In the genomic region with DNA sequence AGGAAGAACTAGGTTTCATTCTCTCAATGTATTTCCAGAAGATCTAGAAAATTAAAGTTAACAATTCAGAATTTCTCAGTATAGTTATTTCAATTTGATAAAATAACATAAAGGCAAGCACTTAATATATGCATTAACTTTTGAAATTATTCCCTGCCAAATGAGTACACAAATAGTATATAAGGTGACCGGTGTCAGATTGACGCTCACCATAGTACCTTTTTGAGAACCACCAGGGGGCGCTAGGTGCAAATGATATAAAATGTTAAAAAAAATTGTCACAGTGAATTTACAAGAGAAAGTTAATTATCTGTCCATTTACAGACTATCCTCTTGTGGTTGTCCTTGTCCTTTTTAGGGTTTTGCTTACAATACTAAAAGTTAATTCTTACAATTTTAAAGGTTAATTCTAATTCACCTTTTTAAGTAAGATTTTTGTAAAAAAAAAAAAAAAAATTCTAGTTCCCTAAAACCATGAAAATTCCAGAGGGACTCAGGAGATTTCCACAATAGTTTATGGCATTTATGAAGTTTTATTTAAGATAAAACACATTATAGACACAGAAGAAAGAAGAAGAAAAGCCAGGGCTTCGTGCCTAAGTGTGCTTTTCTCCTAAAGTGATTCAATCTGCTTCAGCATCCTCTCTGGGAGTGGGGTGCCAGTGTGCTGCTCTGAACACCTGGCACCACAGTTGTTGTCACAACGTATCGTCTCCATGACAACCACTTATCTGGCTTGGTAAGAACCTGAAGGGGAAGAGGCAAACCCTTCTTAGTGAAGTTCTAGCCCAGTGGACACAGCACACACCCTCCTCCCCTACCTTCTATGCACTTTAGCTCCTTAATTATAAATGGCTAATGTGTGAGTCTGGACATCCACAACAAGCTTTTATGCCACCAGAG, we compare ENCODE assay signal across 8 cellular contexts. TPM values are rescaled to one million over a fixed set of nuclear protein-coding genes. Genes with fewer than 3 reads are reported as not detected.
DNase-seq lines count a peak whose midpoint lies in the region; ATAC-seq, FAIRE-seq and TF ChIP-seq lines count a peak whose summit lies in the region.

No MANE protein-coding gene starts in this region.

- H3K4me3 ChIP-seq in endothelial cell of umbilical vein (replicated peaks in 1 of 3; ENCODE audit: insufficient read depth in 1 of 3, low read depth in 1 of 3, low read length in 3 of 3) (no peak overlapping the region), transverse colon (no peak overlapping the region)

- WGBS in transverse colon (ENCODE audit: low coverage in 1 of 2), 2 donors, result 7 to 16% methylated on average over 3 to 6 of the region's 6 CpGs

- dilution Hi-C loops in endothelial cell of umbilical vein (cut with MboI; ENCODE audit: extremely low pct_ligation_motif_present, low sequenced_read_pairs), result no loop called here

- TF ChIP-seq EP300 in transverse colon (IDR thresholded peaks at IDR 0.05; ENCODE audit: low read depth), result no peak

- H3K9me3 Mint-ChIP-seq in activated CD4-positive, alpha-beta T cell treated with anti-CD3 and anti-CD28 coated beads for 36 hours (ENCODE audit: low read depth), result no peaks in the 10 kb centered on the region
- H3K9me3 Mint-ChIP-seq in naive thymus-derived CD8-positive, alpha-beta T cell, result no peaks in the 10 kb centered on the region

- H3K27ac ChIP-seq in endothelial cell of umbilical vein (ENCODE audit: insufficient read depth, low read depth, low read length) (no peak overlapping the region), transverse colon (no peak overlapping the region)

- no peak overlapping the region for H2AFZ ChIP-seq in endothelial cell of umbilical vein (ENCODE audit: low read depth, low read length)

- H3K36me3 Mint-ChIP-seq in activated CD4-positive, alpha-beta T cell treated with anti-CD3 and anti-CD28 coated beads for 36 hours (ENCODE audit: low read depth), result no peaks in the 10 kb centered on the region
- H3K36me3 Mint-ChIP-seq in naive thymus-derived CD8-positive, alpha-beta T cell, result no peaks in the 10 kb centered on the region

- TF ChIP-seq CTCF in endothelial cell of umbilical vein (IDR thresholded peaks at IDR 0.05; ENCODE audit: extremely low read depth in 1 of 2, insufficient read depth in 1 of 2, low read depth in 1 of 2, low read length in 2 of 2) (peak; percentile 39 to 46), transverse colon (IDR thresholded peaks at IDR 0.05) (peak; percentile 54 to 84 (median 74))

- FAIRE-seq in endothelial cell of umbilical vein (lab: Jason Lieb, UNC), result no peak

- H3K9me3 ChIP-seq in endothelial cell of umbilical vein (replicated peaks; ENCODE audit: control insufficient read depth, insufficient read depth, low read length) (no peaks in the 10 kb centered on the region), transverse colon (no peaks in the 10 kb centered on the region)

- H3K4me3 Mint-ChIP-seq in activated CD4-positive, alpha-beta T cell treated with anti-CD3 and anti-CD28 coated beads for 36 hours, result no peak overlapping the region
- no peak overlapping the region for H3K4me3 Mint-ChIP-seq in naive thymus-derived CD8-positive, alpha-beta T cell

- H3K4me2 ChIP-seq in endothelial cell of umbilical vein (ENCODE audit: insufficient read depth, low read length), result no peak overlapping the region

- no peak overlapping the region for H3K9ac ChIP-seq in endothelial cell of umbilical vein (replicated peaks; ENCODE audit: extremely low read depth, insufficient read depth, low read length)

- intact Hi-C loops in activated CD4-positive, alpha-beta T cell treated with anti-CD3 and anti-CD28 coated beads for 36 hours (cut with DNase I, micrococcal nuclease), result loop anchor here (1.0 to 10.0 kb wide), 3 partner anchors 267 to 1435 kb away; no protein-coding TSS in a partner anchor
- intact Hi-C loops in endothelial cell of umbilical vein (cut with micrococcal nuclease), result no loop called here
- intact Hi-C loops in transverse colon (cut with DNase I; ENCODE audit: low total_unique reads), result loop anchor here (5.0 kb wide), 1 partner anchor 275 kb away; no protein-coding TSS in a partner anchor

- DNase-seq in DMS53 treated with DMSO at 0.1 percent for 48 hours (lab: John Stamatoyannopoulos, UW; ENCODE audit: unreplicated experiment) (peak; percentile 38), NCI-H2227 treated with DMSO at 0.1 percent for 48 hours (lab: John Stamatoyannopoulos, UW) (peak; percentile 58), endothelial cell of umbilical vein (ENCODE audit: low read depth, low spot score) (peak; percentile 45), transverse colon (peak; percentile 32)
- peak; percentile 69 for DNase-seq in activated CD4-positive, alpha-beta T cell treated with anti-CD3 and anti-CD28 coated beads for 36 hours
- peak in 8 of 10 donors; percentile 5 to 52 (median 34) for DNase-seq in naive thymus-derived CD8-positive, alpha-beta T cell

- H4K20me1 ChIP-seq in endothelial cell of umbilical vein (replicated peaks; ENCODE audit: control insufficient read depth, extremely low read depth, insufficient read depth, low read length), result no peaks in the 10 kb centered on the region

- no TSS peak for BruUV-seq in endothelial cell of umbilical vein (replicated peaks; lab: Mats Ljungman, UMichigan)

- H3K4me1 Mint-ChIP-seq in activated CD4-positive, alpha-beta T cell treated with anti-CD3 and anti-CD28 coated beads for 36 hours, result peaks cover 6% of the 10 kb centered on the region
- peaks cover 0 to 8% (median 7%) of the 10 kb centered on the region in 4 donors for H3K4me1 Mint-ChIP-seq in naive thymus-derived CD8-positive, alpha-beta T cell

- H3K4me1 ChIP-seq in endothelial cell of umbilical vein (ENCODE audit: control insufficient read depth, extremely low read depth, insufficient read depth, low read length) (no peaks in the 10 kb centered on the region), transverse colon (peaks cover 0 to 15% (median 5%) of the 10 kb centered on the region in 4 donors)

- TF ChIP-seq POLR2A in endothelial cell of umbilical vein (IDR thresholded peaks at IDR 0.05; ENCODE audit: low read depth, low read length) (no peak), transverse colon (IDR thresholded peaks at IDR 0.05) (no peak)

- POLR2A ChIA-PET in activated CD4-positive, alpha-beta T cell treated with anti-CD3 and anti-CD28 coated beads for 36 hours (lab: Charles Lee), result no interaction called here
- POLR2A ChIA-PET in endothelial cell of umbilical vein (lab: Charles Lee), result no interaction called here
- POLR2A ChIA-PET in naive thymus-derived CD8-positive, alpha-beta T cell (lab: Charles Lee), result no interaction called here

- H3K27me3 ChIP-seq in endothelial cell of umbilical vein (ENCODE audit: control insufficient read depth in 2 of 2, insufficient read depth in 2 of 2, low read length in 2 of 2) (peaks cover 9 to 13% of the 10 kb centered on the region in 2 experiments), transverse colon (peaks cover 27% of the 10 kb centered on the region)

- H3K36me3 ChIP-seq in endothelial cell of umbilical vein (ENCODE audit: control insufficient read depth in 2 of 2, extremely low read depth in 1 of 2, insufficient read depth in 2 of 2, low read length in 2 of 2) (no peaks in the 10 kb centered on the region), transverse colon (no peaks in the 10 kb centered on the region)

- CTCF ChIA-PET in activated CD4-positive, alpha-beta T cell treated with anti-CD3 and anti-CD28 coated beads for 36 hours (lab: Charles Lee), result interaction anchor here (0.9 to 1.0 kb wide), 3 partner anchors 18 to 1236 kb away, joined by 3 to 4 read pairs (median 3); a partner anchor contains a TSS
- CTCF ChIA-PET in endothelial cell of umbilical vein (lab: Charles Lee), result interaction anchor here (1.7 kb wide), 2 partner anchors 277 to 280 kb away, joined by 4 to 32 read pairs; no protein-coding TSS in a partner anchor

- H3K9me1 ChIP-seq in endothelial cell of umbilical vein (replicated peaks; ENCODE audit: control insufficient read depth, extremely low read depth, insufficient read depth, low read length), result no peaks in the 10 kb centered on the region

- peaks cover 22% of the 10 kb centered on the region for H3K27me3 Mint-ChIP-seq in activated CD4-positive, alpha-beta T cell treated with anti-CD3 and anti-CD28 coated beads for 36 hours
- H3K27me3 Mint-ChIP-seq in naive thymus-derived CD8-positive, alpha-beta T cell, result peaks cover 17 to 32% (median 21%) of the 10 kb centered on the region in 5 donors

- ATAC-seq in HG02678 (IDR thresholded peaks at IDR 0.05; ENCODE audit: unreplicated experiment) (peak; percentile 56), GM21825 (IDR thresholded peaks at IDR 0.05; ENCODE audit: unreplicated experiment) (no peak)
- ATAC-seq in activated CD4-positive, alpha-beta T cell treated with anti-CD3 and anti-CD28 coated beads for 36 hours, result no peak
- no peak for ATAC-seq in naive thymus-derived CD8-positive, alpha-beta T cell

- in situ Hi-C loops in transverse colon (cut with MboI; ENCODE audit: low pct_ligation_motif_present in 1 of 4, low pct_unique_long_range_greater_than_20kb in 1 of 4, low sequenced_read_pairs in 3 of 4), result loop anchor here in 3 of 4 donors (10.0 to 25.0 kb wide), 3 partner anchors 255 to 273 kb away; a partner anchor contains a TSS

- H3K79me2 ChIP-seq in endothelial cell of umbilical vein (ENCODE audit: control insufficient read depth, insufficient read depth, low read length), result no peaks in the 10 kb centered on the region

- no peak overlapping the region for H3K27ac Mint-ChIP-seq in activated CD4-positive, alpha-beta T cell treated with anti-CD3 and anti-CD28 coated beads for 36 hours
- H3K27ac Mint-ChIP-seq in naive thymus-derived CD8-positive, alpha-beta T cell, result no peak overlapping the region

TF ChIP-seq in endothelial cell of umbilical vein, 7 proteins besides CTCF, POLR2A, EP300 and RAD21 (continues in another document):
- TF ChIP-seq POLR2AphosphoS5 (IDR thresholded peaks at IDR 0.05; ENCODE audit: insufficient read depth, low read depth, low read length) (no peak), GATA2 (IDR thresholded peaks at IDR 0.05; ENCODE audit: insufficient read depth, insufficient read length, low read depth, low read length) (no peak), FOS (IDR thresholded peaks at IDR 0.05; ENCODE audit: borderline replicate concordance, insufficient read depth, low read length) (no peak), EZH2 (IDR thresholded peaks at IDR 0.05; ENCODE audit: borderline replicate concordance, low read depth, low read length, severe bottlenecking) (no peak)

RNA-seq across cellular contexts. Expression of a gene that starts 1.7 kb away (rescaled TPM):
- total RNA-seq in activated CD4-positive, alpha-beta T cell treated with anti-CD3 and anti-CD28 coated beads for 36 hours, result not detected
- total RNA-seq in endothelial cell of umbilical vein (not detected in 2 replicates), transverse colon (1 to 10 TPM in 1 of 4 donors, under 1 TPM in 1, not detected in 2; 0.68 to 4.4 TPM)
- not detected in 2 replicates for polyA plus RNA-seq in endothelial cell of umbilical vein
- not detected in 2 replicates for polyA plus RNA-seq in endothelial cell of umbilical vein (2011; cell fraction: cytosol; rRNA removed)
- not detected in 2 replicates for polyA plus RNA-seq in endothelial cell of umbilical vein (2011; cell fraction: nucleus; rRNA removed)
- 0.05 TPM in 1 of 2 replicates, not detected in the other for polyA plus RNA-seq in endothelial cell of umbilical vein (2012)
- not detected in 2 replicates for polyA minus RNA-seq in endothelial cell of umbilical vein
- not detected for polyA minus RNA-seq in endothelial cell of umbilical vein (2011; cell fraction: cytosol; rRNA and poly(A)+ RNA removed)
- polyA minus RNA-seq in endothelial cell of umbilical vein (2011; cell fraction: nucleus; rRNA and poly(A)+ RNA removed), result not detected in 2 replicates
- not detected for total RNA-seq in naive thymus-derived CD8-positive, alpha-beta T cell
- polyA plus RNA-seq in naive thymus-derived CD8-positive, alpha-beta T cell, result not detected
